ENCODE assay signal across 8 cellular contexts in the genomic region with DNA sequence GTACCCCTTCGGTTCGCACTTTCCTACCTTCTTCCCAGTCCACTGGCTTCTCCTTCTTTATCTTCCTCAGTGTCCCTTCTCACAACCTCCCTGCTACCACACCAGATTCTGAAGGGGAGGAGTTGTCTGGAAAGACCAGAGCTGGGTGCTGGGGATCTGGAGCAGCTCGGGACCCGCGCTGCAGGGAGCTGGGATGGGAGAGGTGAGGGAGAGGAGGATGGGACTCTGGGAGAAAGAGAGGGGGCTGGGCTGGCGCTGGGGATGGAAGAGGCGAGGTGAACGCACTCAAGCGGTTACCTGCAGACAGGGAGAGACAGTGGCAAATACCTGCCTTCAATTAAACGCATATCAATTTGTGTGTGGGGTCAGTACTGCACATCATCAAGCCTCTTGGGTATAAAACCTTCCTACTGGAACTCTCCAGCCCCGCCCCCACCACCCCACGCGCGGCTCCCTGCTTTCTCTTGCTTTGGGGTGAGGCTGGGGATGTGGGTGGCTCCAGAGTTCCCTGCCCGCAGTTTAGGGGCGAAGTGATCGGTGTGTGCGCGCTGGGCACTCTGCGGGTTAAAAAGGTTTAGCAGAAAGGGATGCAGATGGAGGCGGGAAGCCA. TPM values are rescaled to one million over a fixed set of nuclear protein-coding genes. Genes with fewer than 3 reads are reported as not detected.
DNase-seq lines count a peak whose midpoint lies in the region; ATAC-seq, FAIRE-seq and TF ChIP-seq lines count a peak whose summit lies in the region.

No MANE protein-coding gene starts in this region.

- no peaks in the 10 kb centered on the region for H3K9me3 ChIP-seq in A549
- H3K9me3 ChIP-seq in K562 (replicated peaks; ENCODE audit: control insufficient read depth, insufficient read depth, low read depth, low read length), result no peaks in the 10 kb centered on the region
- no peaks in the 10 kb centered on the region for H3K9me3 ChIP-seq in mesenchymal stem cell (ENCODE audit: control insufficient read depth, low read length)

- no peaks in the 10 kb centered on the region for H3K79me2 ChIP-seq in K562 (ENCODE audit: control insufficient read depth, insufficient read depth, low read length)

- H3K9me1 ChIP-seq in K562 (ENCODE audit: control insufficient read depth, insufficient read depth, low read length), result no peaks in the 10 kb centered on the region

- H2BK12ac ChIP-seq in mesenchymal stem cell (ENCODE audit: low read length in 2 of 2), result peak overlapping the region; percentile 21

- H3K9ac ChIP-seq in K562 (ENCODE audit: insufficient read depth in 1 of 2, low read depth in 2 of 2, low read length in 2 of 2) (no peak overlapping the region), mesenchymal stem cell (ENCODE audit: low read length) (peak overlapping the region; percentile 98)

- WGBS in A549 (ENCODE audit: missing lambda C conversion rate), result 50% methylated on average over 17 of the region's 21 CpGs
- whole genome bisulfite sequencing in K562 (ENCODE audit: insufficient coverage, low coverage, missing lambda C conversion rate), result 20% methylated on average over 20 of the region's 21 CpGs
- 19% methylated on average over 12 of the region's 21 CpGs for WGBS in mesenchymal stem cell

- H3K23ac ChIP-seq in mesenchymal stem cell (ENCODE audit: low read length in 2 of 2), result no peak overlapping the region

- H4K8ac ChIP-seq in mesenchymal stem cell (ENCODE audit: low read length), result peak overlapping the region; percentile 36

- no peak overlapping the region for H2BK5ac ChIP-seq in mesenchymal stem cell (ENCODE audit: low read depth, low read length, poor library complexity, severe bottlenecking)

- in situ Hi-C loops in K562 (cut with MboI), result no loop called here

- H4K91ac ChIP-seq in mesenchymal stem cell (ENCODE audit: low read length), result no peak overlapping the region

- peaks cover 11 to 36% of the 10 kb centered on the region in 2 experiments for H3K27me3 ChIP-seq in K562 (ENCODE audit: control insufficient read depth in 2 of 2, insufficient read depth in 2 of 2, low read length in 2 of 2)
- peaks cover 0 to 7% of the 10 kb centered on the region in 2 experiments for H3K27me3 ChIP-seq in mesenchymal stem cell (ENCODE audit: control insufficient read depth in 1 of 2, insufficient read depth in 1 of 2, low read length in 2 of 2)

- no peak for TF ChIP-seq RAD21 in A549 (conservative IDR thresholded peaks at IDR 0.05 in 1 of 2, IDR thresholded peaks at IDR 0.05 in 1 of 2)
- TF ChIP-seq RAD21 in K562 (CRISPR knock-in tag; conservative IDR thresholded peaks at IDR 0.05 in 1 of 2, IDR thresholded peaks at IDR 0.05 in 1 of 2), result no peak

- intact Hi-C loops in K562 (cut with micrococcal nuclease), result no loop called here

- no peaks in the 10 kb centered on the region for H3K36me3 ChIP-seq in K562 (ENCODE audit: control insufficient read depth, insufficient read depth, low read length)
- H3K36me3 ChIP-seq in mesenchymal stem cell (ENCODE audit: control insufficient read depth in 1 of 2, insufficient read depth in 2 of 2, low read depth in 1 of 2, low read length in 2 of 2), result no peaks in the 10 kb centered on the region

- H2BK15ac ChIP-seq in mesenchymal stem cell (ENCODE audit: low read depth, poor library complexity, severe bottlenecking), result peak overlapping the region; percentile 12

- H3K4me3 ChIP-seq in A549, result peak overlapping the region; percentile 95
- no peak overlapping the region for H3K4me3 ChIP-seq in K562
- peak overlapping the region; percentile 87 to 99 for H3K4me3 ChIP-seq in mesenchymal stem cell (ENCODE audit: insufficient read depth in 1 of 2, low read depth in 1 of 2, low read length in 2 of 2)

- BruUV-seq in K562 (replicated peaks; lab: Mats Ljungman, UMichigan), result no TSS peak

- TF ChIP-seq POLR2A in A549 (IDR thresholded peaks at IDR 0.05; ENCODE audit: low read length) (no peak), K562 (conservative IDR thresholded peaks at IDR 0.05) (no peak)

- POLR2A ChIA-PET in A549 (lab: Yijun Ruan, JAX), result no interaction called here
- POLR2A ChIA-PET in K562 (lab: Yijun Ruan, JAX), result no interaction called here

- H2AFZ ChIP-seq in K562 (ENCODE audit: low read depth, low read length) (peak overlapping the region; percentile 79; the same call in 1 of the 2 replicates), mesenchymal stem cell (ENCODE audit: low read depth, low read length) (peak overlapping the region; percentile 72)

- no peak overlapping the region for H3K18ac ChIP-seq in mesenchymal stem cell (ENCODE audit: low read depth in 1 of 2, low read length in 2 of 2)

- no peak for FAIRE-seq in A549 (lab: Jason Lieb, UNC)
- no peak for FAIRE-seq in K562 (lab: Jason Lieb, UNC)

- H2BK120ac ChIP-seq in mesenchymal stem cell (ENCODE audit: low read depth, low read length), result no peak overlapping the region

- TF ChIP-seq EP300 in A549 (IDR thresholded peaks at IDR 0.05), result no peak
- TF ChIP-seq EP300 in K562 (IDR thresholded peaks at IDR 0.05; ENCODE audit: low read length), result no peak

- peak in 1 of 2 experiments; percentile 22; a peak in 1 of 6 replicates for ATAC-seq in A549
- no peak for ATAC-seq in K562
- ATAC-seq in esophagus mucosa, result no peak
- no peak for ATAC-seq in GM19455 (IDR thresholded peaks at IDR 0.05; ENCODE audit: unreplicated experiment)

- TF ChIP-seq CTCF in A549 (IDR thresholded peaks at IDR 0.05) (no peak), K562 (IDR thresholded peaks at IDR 0.05 in 2 of 3, conservative IDR thresholded peaks at IDR 0.05 in 1 of 3; ENCODE audit: insufficient read depth in 2 of 3, low read depth in 1 of 3, low read length in 3 of 3) (no peak)

- H3K4me2 ChIP-seq in A549 (peak overlapping the region; percentile 100), K562 (ENCODE audit: insufficient read depth, low read length) (no peak overlapping the region), mesenchymal stem cell (ENCODE audit: low read length, poor library complexity, severe bottlenecking) (peak overlapping the region; percentile 92)

- H4K20me1 ChIP-seq in K562 (replicated peaks; ENCODE audit: control insufficient read depth, insufficient read depth, low read length), result no peaks in the 10 kb centered on the region

- peaks cover 7% of the 10 kb centered on the region for H3K79me1 ChIP-seq in mesenchymal stem cell (replicated peaks; ENCODE audit: low read length, poor library complexity, severe bottlenecking)

- H3K4me1 ChIP-seq in A549, result 0 out of 3 replicates have a peak, but pooled peaks cover 6% of the 10 kb centered on the region
- H3K4me1 ChIP-seq in K562 (replicated peaks in 1 of 2; ENCODE audit: control insufficient read depth in 2 of 2, insufficient read depth in 2 of 2, low read length in 2 of 2), result peaks cover 3 to 20% of the 10 kb centered on the region in 2 experiments; a peak in 4 of 5 replicates
- H3K4me1 ChIP-seq in mesenchymal stem cell (ENCODE audit: control insufficient read depth, insufficient read depth, low read depth, low read length), result peaks cover 7% of the 10 kb centered on the region

- CTCF ChIA-PET in A549 (lab: Yijun Ruan, JAX), result no interaction called here
- CTCF ChIA-PET in K562 (lab: Yijun Ruan, JAX; ENCODE audit: low intra/inter-chr PET ratio), result no interaction called here

- DNase-seq in A549 (ENCODE audit: low read depth in 1 of 2, low spot score in 1 of 2) (peak in 1 of 2 experiments; percentile 4), HT-29 (ENCODE audit: low spot score) (peak; percentile 7), K562 (ENCODE audit: extremely low read depth in 1 of 4, low spot score in 3 of 4) (no peak), mesenchymal stem cell (no peak), NCI-H446 treated with DMSO at 0.1 percent for 48 hours (lab: John Stamatoyannopoulos, UW) (no peak), DMS114 treated with DMSO at 0.1 percent for 48 hours (lab: John Stamatoyannopoulos, UW; ENCODE audit: unreplicated experiment) (no peak)

- H3K27ac ChIP-seq in A549 (peak overlapping the region; percentile 89 to 92; a peak in 5 of 6 replicates), K562 (ENCODE audit: extremely low read depth, low read depth, low read length) (no peak overlapping the region), mesenchymal stem cell (ENCODE audit: low read length, poor library complexity, severe bottlenecking) (no peak overlapping the region)

- no peak overlapping the region for H2AK5ac ChIP-seq in mesenchymal stem cell (ENCODE audit: low read length, severe bottlenecking)

- H3K4ac ChIP-seq in mesenchymal stem cell (ENCODE audit: low read depth in 1 of 2, low read length in 2 of 2), result no peak overlapping the region

- no peak overlapping the region for H3K14ac ChIP-seq in mesenchymal stem cell (ENCODE audit: low read length in 2 of 2)

RNA-seq across cellular contexts. Expression of gene PAM, which starts 1.1 kb away (rescaled TPM):
- polyA plus RNA-seq in A549 (2011; rRNA removed) (25.1 and 31.1 TPM in 2 replicates), A549 (2017; fragmentation: RNase III; extraction: RNeasy Plus Mini Kit Qiagen cat#74134 plus additional on column Dnase treatment) (20.5 to 21.7 TPM (median 21.5 TPM) in 3 replicates), K562 (2011; rRNA removed) (1.6 and 3.1 TPM in 2 replicates), K562 (2014; fragmentation: Illumina TruSeq; extraction: Trizol) (0.50 and 0.77 TPM in 2 replicates), K562 (2014; fragmentation: Nextera tagmentation; extraction: Ambion mirVana) (under 1 TPM; 0.39 to 0.46 TPM), K562 (2014; rRNA removed) (0.40 and 1.2 TPM in 2 replicates)
- polyA plus RNA-seq in A549 (2012; cell fraction: cytosol; rRNA removed), result 4.5 and 6.3 TPM in 2 replicates
- 6.6 TPM in 2 replicates for polyA plus RNA-seq in A549 (2012; cell fraction: nucleus; rRNA removed)
- polyA minus RNA-seq in A549 (2011; rRNA and poly(A)+ RNA removed), result 17.3 and 17.4 TPM in 2 replicates
- 108 and 119 TPM in 2 replicates for total RNA-seq in HT-29 (2014; rRNA removed; shearing (Covaris generic))
- total RNA-seq in K562 (2011; cell fraction: chromatin; rRNA removed; ENCODE audit: low replicate concordance), result 2.9 and 3.8 TPM in 2 replicates
- total RNA-seq in K562 (2011; cell fraction: nucleolus; rRNA removed), result 2.1 and 2.3 TPM in 2 replicates
- total RNA-seq in K562 (2011; cell fraction: nucleoplasm; rRNA removed), result 2.6 and 5.8 TPM in 2 replicates
- total RNA-seq in K562 (2014; rRNA removed) (0.57 and 0.82 TPM in 2 replicates), K562 (2014; rRNA removed; fragmentation: Illumina TruSeq; extraction: Trizol) (0.95 and 1.1 TPM in 2 replicates), K562 (2015; rRNA removed; fragmentation: Illumina TruSeq; extraction: Trizol) (0.30 and 0.40 TPM in 2 replicates), K562 (2021) (1.3 and 1.9 TPM in 2 replicates), esophagus mucosa (51.3 TPM)
- polyA plus RNA-seq in K562 (2011; cell fraction: cytosol; rRNA removed), result 0.96 and 2.0 TPM in 2 replicates
- polyA plus RNA-seq in K562 (2011; cell fraction: nucleus; rRNA removed), result 1.8 and 2.8 TPM in 2 replicates
- 0.90 and 1.6 TPM in 2 replicates for polyA plus RNA-seq in K562 (2012)
- polyA minus RNA-seq in K562 (2011; rRNA and poly(A)+ RNA removed), result 2.6 and 3.4 TPM in 2 replicates
- polyA minus RNA-seq in K562 (2011; cell fraction: cytosol; rRNA and poly(A)+ RNA removed), result 0.91 and 1.2 TPM in 2 replicates
- polyA minus RNA-seq in K562 (2011; cell fraction: nucleus; rRNA and poly(A)+ RNA removed), result 2.1 and 4.4 TPM in 2 replicates
- polyA plus RNA-seq in mesenchymal stem cell (2013, experiment 1 of 2), result 253 TPM
- polyA plus RNA-seq in mesenchymal stem cell (2013, experiment 2 of 2), result 279 TPM

Comparison
In these comparisons a context has a peak if more than half of its experiments do, and no peak if none do; other contexts are left out.
1. H3K27ac ChIP-seq: peak in A549 (2 of 2); none in K562 (single experiment) and mesenchymal stem cell (single experiment).